ENCODE assay signal across 17 cellular contexts in the genomic region with DNA sequence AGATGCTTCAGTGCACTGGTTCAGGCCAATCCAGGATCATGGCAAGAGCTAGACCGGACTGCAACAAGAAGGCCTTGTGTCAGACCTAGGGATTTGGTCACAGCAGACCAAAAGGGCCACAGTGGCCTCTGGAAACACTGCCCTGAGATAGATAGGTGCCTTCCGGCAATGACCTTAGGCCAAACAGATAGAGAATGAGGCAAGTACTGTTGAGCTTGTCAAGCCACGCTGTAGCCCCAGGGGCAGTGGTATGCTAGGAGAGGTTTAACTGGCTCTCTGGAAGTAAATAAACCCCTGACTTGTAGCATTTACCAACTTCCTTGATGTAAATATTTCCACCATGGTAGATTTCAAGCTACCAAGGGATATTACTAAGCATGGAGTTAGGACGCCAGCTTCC.
"Had no signal": no experiment of that assay in that cellular context is flagged by ENCODE, and none has a peak within 500 bp of the region (broad histone marks: within the 10 kb centered on the region; RNA-seq: fewer than 3 reads in every experiment).

No MANE protein-coding gene starts in this region.

- ATAC-seq: left cardiac atrium; left lung; naive thymus-derived CD8-positive, alpha-beta T cell; stimulated activated naive B cell treated with anti-CD40 and anti-IgM and Interleukin-4, amounts not matched to agents 10 μg/mL and 1 μg/mL and 100 μg/mL, for 72 hours had no signal

- H3K4me3 ChIP-seq: dorsolateral prefrontal cortex, left lung, ovary, right lobe of liver, thoracic aorta, tibial nerve, vagina had no signal

- H3K9me3 ChIP-seq: left lung, ovary, right lobe of liver, thoracic aorta, tibial nerve, vagina had no signal

- H3K4me1 ChIP-seq: left lung, tibial nerve, vagina had no signal

- H3K27ac ChIP-seq: dorsolateral prefrontal cortex, left lung, ovary, right lobe of liver, thoracic aorta, tibial nerve, vagina had no signal

- H3K27me3 ChIP-seq: dorsolateral prefrontal cortex, left lung, ovary, right lobe of liver, tibial nerve, vagina had no signal

- DNase-seq: effector CD4-positive, alpha-beta T cell; kidney; left cardiac atrium; left lung; mesenchymal stem cell; naive thymus-derived CD8-positive, alpha-beta T cell; nephron progenitor cell; occipital lobe; ovary; retina; right lobe of liver; stimulated activated CD4-positive, alpha-beta T cell treated with anti-CD3 and anti-CD28 coated beads, Interleukin-4, amount 100 ng/mL, for 4 hours; stimulated activated naive B cell treated with anti-CD40 and anti-IgM and Interleukin-4, amounts not matched to agents 10 μg/mL and 1 μg/mL and 100 μg/mL, for 72 hours had no signal

- H3K36me3 ChIP-seq: left lung, ovary, right lobe of liver, thoracic aorta, tibial nerve, vagina had no signal
